ENCODE assay signal across 8 cellular contexts in the genomic region with DNA sequence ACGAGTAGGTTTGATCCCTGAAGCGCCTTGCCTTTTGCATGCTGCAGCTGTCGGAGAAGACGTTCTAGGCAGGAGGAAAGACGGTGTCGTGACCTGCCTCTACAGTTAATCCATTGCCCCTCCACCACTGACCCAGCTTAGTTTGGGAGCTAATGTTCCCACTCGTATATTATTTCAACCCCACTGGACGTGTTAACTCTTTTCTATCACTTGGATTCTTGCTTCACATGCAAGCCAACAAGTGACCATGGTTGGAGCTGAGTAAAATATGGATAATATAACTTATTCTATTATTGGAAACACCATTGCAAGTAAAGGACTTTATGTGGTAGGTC. TPM values are rescaled to one million over a fixed set of nuclear protein-coding genes. Genes with fewer than 3 reads are reported as not detected.
A peak's percentile ranks its signal among the peaks of the same experiment; 100 is the strongest.
DNase-seq lines count a peak whose midpoint lies in the region; ATAC-seq and TF ChIP-seq lines count a peak whose summit lies in the region.

No MANE protein-coding gene starts in this region.

- H3F3A ChIP-seq in SK-N-SH (replicated peaks; ENCODE audit: insufficient read depth) = peaks cover 6% of the 10 kb centered on the region

- DNase-seq in SK-N-SH = no peak
- DNase-seq in adipocyte (ENCODE audit: low read depth) = no peak
- DNase-seq in suprapubic skin (ENCODE audit: low spot score in 2 of 2) = no peak
- DNase-seq in anterior cingulate cortex (lab: John Stamatoyannopoulos, UW) = no peak
- DNase-seq in HCEC 1CT = no peak
- no peak for DNase-seq in activated CD8-positive, alpha-beta memory T cell treated with anti-CD3 and anti-CD28 coated beads, Interleukin-2, amount 50 U/mL, for 48 hours

- TF ChIP-seq CTCF in SK-N-SH (IDR thresholded peaks at IDR 0.05) (no peak), suprapubic skin (IDR thresholded peaks at IDR 0.05) (no peak)

- peaks cover 7% of the 10 kb centered on the region; the same call in 1 of the 2 replicates for H4K20me1 ChIP-seq in SK-N-SH (ENCODE audit: insufficient read depth)

- peak overlapping the region; percentile 81 for H3K4me2 ChIP-seq in SK-N-SH

- 10% methylated on average over 8 of the region's 8 CpGs for WGBS in SK-N-SH (ENCODE audit: low lambda C conversion rate)
- 2% methylated on average over 8 of the region's 8 CpGs for WGBS in suprapubic skin

- ATAC-seq in SK-N-SH treated with all-trans-retinoic acid at 6 μM for 48 hours = no peak

- POLR2A ChIA-PET in SK-N-SH (lab: Yijun Ruan, JAX) = interaction anchor here (0.9 kb wide), 1 partner anchor 61 kb away, joined by 3 read pairs; the partner anchor contains the start of gene ATP5MC1

- no peak for TF ChIP-seq POLR2A in suprapubic skin (IDR thresholded peaks at IDR 0.05)

- no peaks in the 10 kb centered on the region for H3K27me3 ChIP-seq in SK-N-SH (ENCODE audit: insufficient read depth)
- H3K27me3 ChIP-seq in adipocyte (replicated peaks; ENCODE audit: control insufficient read depth, insufficient read depth, low read length) = no peaks in the 10 kb centered on the region
- H3K27me3 ChIP-seq in layer of hippocampus (ENCODE audit: control insufficient read depth, insufficient read depth, low read length) = no peaks in the 10 kb centered on the region
- no peaks in the 10 kb centered on the region for H3K27me3 ChIP-seq in suprapubic skin

- TF ChIP-seq EP300 in SK-N-SH (IDR thresholded peaks at IDR 0.05; ENCODE audit: borderline replicate concordance in 1 of 2, low read depth in 1 of 2, low read length in 1 of 2) (no peak), suprapubic skin (IDR thresholded peaks at IDR 0.05) (no peak)

- peak overlapping the region; percentile 74 to 98 for H3K4me3 ChIP-seq in SK-N-SH (ENCODE audit: low read depth in 2 of 2, low read length in 1 of 2)
- peak overlapping the region; percentile 100 for H3K4me3 ChIP-seq in adipocyte (ENCODE audit: low read length)
- H3K4me3 ChIP-seq in suprapubic skin = peak overlapping the region; percentile 90

- CTCF ChIA-PET in SK-N-SH (lab: Yijun Ruan, JAX) = interaction anchor here (0.7 to 3.7 kb wide), 8 partner anchors 10 to 153 kb away, joined by 3 to 34 read pairs (median 4); no protein-coding TSS in a partner anchor

- no peaks in the 10 kb centered on the region for H3K9me2 ChIP-seq in SK-N-SH

- peak overlapping the region; percentile 78 for H3K9ac ChIP-seq in SK-N-SH
- H3K9ac ChIP-seq in adipocyte (ENCODE audit: low read length) = peak overlapping the region; percentile 100

- H3K9me3 ChIP-seq in SK-N-SH (no peaks in the 10 kb centered on the region), adipocyte (ENCODE audit: control insufficient read depth, low read length) (no peaks in the 10 kb centered on the region), suprapubic skin (no peaks in the 10 kb centered on the region)

- TF ChIP-seq RAD21 in SK-N-SH (IDR thresholded peaks at IDR 0.05; ENCODE audit: low read length) = no peak

- H3K27ac ChIP-seq in SK-N-SH (ENCODE audit: low read depth in 2 of 2, low read length in 1 of 2) (peak overlapping the region in 1 of 2 experiments; percentile 71; a peak in 2 of 4 replicates), layer of hippocampus (ENCODE audit: low read depth, low read length) (peak overlapping the region; percentile 93), suprapubic skin (peak overlapping the region; percentile 92)

- H3K36me3 ChIP-seq in SK-N-SH (replicated peaks in 1 of 2; ENCODE audit: control insufficient read depth in 1 of 2, insufficient read depth in 2 of 2, low read length in 1 of 2) = no peaks in the 10 kb centered on the region
- peaks cover 9% of the 10 kb centered on the region for H3K36me3 ChIP-seq in adipocyte (ENCODE audit: control insufficient read depth, insufficient read depth, low read length, severe bottlenecking)
- no peaks in the 10 kb centered on the region for H3K36me3 ChIP-seq in suprapubic skin

- H3K4me1 ChIP-seq in SK-N-SH (ENCODE audit: control insufficient read depth in 1 of 2, insufficient read depth in 2 of 2, low read depth in 1 of 2, low read length in 1 of 2) = peaks cover 3 to 7% of the 10 kb centered on the region in 2 experiments; a peak in 3 of 4 replicates
- peaks cover 31% of the 10 kb centered on the region for H3K4me1 ChIP-seq in adipocyte (ENCODE audit: control insufficient read depth, insufficient read depth, low read length)
- peaks cover 47% of the 10 kb centered on the region for H3K4me1 ChIP-seq in suprapubic skin

- peak overlapping the region; percentile 90; the same call in 1 of the 2 replicates for H2AFZ ChIP-seq in SK-N-SH (ENCODE audit: low read depth)

- peaks cover 50% of the 10 kb centered on the region for H3K79me2 ChIP-seq in SK-N-SH (ENCODE audit: insufficient read depth)

TF ChIP-seq in SK-N-SH, 30 proteins besides CTCF, POLR2A, EP300 and RAD21:
- TF ChIP-seq SIN3A (IDR thresholded peaks at IDR 0.05; ENCODE audit: borderline replicate concordance, low read depth, low read length) (no peak), CHD2 (IDR thresholded peaks at IDR 0.05; ENCODE audit: low read length, partially characterized antibody) (no peak), JUND (IDR thresholded peaks at IDR 0.05) (no peak), EZH2phosphoT487 (IDR thresholded peaks at IDR 0.05; ENCODE audit: borderline replicate concordance, low read depth) (no peak), ELF1 (IDR thresholded peaks at IDR 0.05) (no peak), GABPA (IDR thresholded peaks at IDR 0.05; ENCODE audit: low read depth) (no peak), PBX3 (IDR thresholded peaks at IDR 0.05) (no peak), GATA2 (CRISPR knock-in tag; IDR thresholded peaks at IDR 0.05) (no peak), TEAD4 (IDR thresholded peaks at IDR 0.05; ENCODE audit: borderline replicate concordance, insufficient read depth) (no peak)
- TF ChIP-seq, protein P1, sequence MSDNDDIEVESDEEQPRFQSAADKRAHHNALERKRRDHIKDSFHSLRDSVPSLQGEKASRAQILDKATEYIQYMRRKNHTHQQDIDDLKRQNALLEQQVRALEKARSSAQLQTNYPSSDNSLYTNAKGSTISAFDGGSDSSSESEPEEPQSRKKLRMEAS (IDR thresholded peaks at IDR 0.05; ENCODE audit: low read depth) = no peak

TF ChIP-seq in SK-N-SH treated with all-trans-retinoic acid at 6 μM for 48 hours, 23 proteins besides CTCF, POLR2A, EP300 and RAD21:
- TF ChIP-seq ZNF70 (CRISPR knock-in tag; IDR thresholded peaks at IDR 0.05) = no peak

RNA-seq across cellular contexts. Expression of gene CALCOCO2, which starts 0.7 kb away (rescaled TPM):
- polyA plus RNA-seq in SK-N-SH (2012; rRNA removed) = 49.9 and 67.7 TPM in 2 replicates
- 70.5 and 95.0 TPM in 2 replicates for polyA plus RNA-seq in SK-N-SH (2012; cell fraction: cytosol; rRNA removed)
- polyA plus RNA-seq in SK-N-SH (2012; cell fraction: nucleus; rRNA removed) = 47.5 and 95.2 TPM in 2 replicates
- total RNA-seq in suprapubic skin = 100 to 1,000 TPM in 2 of 4 donors, 10 to 100 TPM in 2; 87.2 to 133 (median 102) TPM

RNA-seq across cellular contexts. Expression of gene TTLL6, which starts 14.5 kb away (rescaled TPM):
- 3.1 and 5.1 TPM in 2 replicates for polyA plus RNA-seq in SK-N-SH (2012; rRNA removed)
- polyA plus RNA-seq in SK-N-SH (2012; cell fraction: cytosol; rRNA removed) = 1.1 and 1.3 TPM in 2 replicates
- polyA plus RNA-seq in SK-N-SH (2012; cell fraction: nucleus; rRNA removed) = 14.5 and 21.5 TPM in 2 replicates
- not detected for total RNA-seq in suprapubic skin
